In genomic region chr1:43293896-43294760, GRCh38 we compare ENCODE assay signal across 7 cellular contexts.
DNase-seq lines count a peak whose midpoint lies in the region; ATAC-seq and TF ChIP-seq lines count a peak whose summit lies in the region.
"Had no signal": no experiment of that assay in that cellular context is flagged by ENCODE, and none has a peak within 500 bp of the region (broad histone marks: within the 10 kb centered on the region; RNA-seq: fewer than 3 reads in every experiment).

No MANE protein-coding gene starts in this region.

- no peak overlapping the region for H3K27ac Mint-ChIP-seq in stimulated activated effector memory CD8-positive, alpha-beta T cell treated with anti-CD3 and anti-CD28 coated beads, Interleukin-12 subunit alpha, Interleukin-12 subunit beta, amount 100 ng/mL, for 72 hours

- no peaks in the 10 kb centered on the region for H3K36me3 Mint-ChIP-seq in stimulated activated effector memory CD8-positive, alpha-beta T cell treated with anti-CD3 and anti-CD28 coated beads, Interleukin-12 subunit alpha, Interleukin-12 subunit beta, amount 100 ng/mL, for 72 hours

- TF ChIP-seq CTCF in epithelial cell of esophagus (IDR thresholded peaks at IDR 0.05; ENCODE audit: insufficient read depth, low read depth, low read length, missing control alignments): no peak

- H3K4me3 Mint-ChIP-seq in stimulated activated effector memory CD8-positive, alpha-beta T cell treated with anti-CD3 and anti-CD28 coated beads, Interleukin-12 subunit alpha, Interleukin-12 subunit beta, amount 100 ng/mL, for 72 hours: no peak overlapping the region

- TF ChIP-seq EP300 in Ishikawa (IDR thresholded peaks at IDR 0.05; ENCODE audit: borderline replicate concordance): no peak

- DNase-seq in epithelial cell of esophagus (ENCODE audit: low read depth): peak; percentile 65
- DNase-seq in putamen (ENCODE audit: low spot score): peak; percentile 92
- no peak for DNase-seq in stimulated activated effector memory CD8-positive, alpha-beta T cell treated with anti-CD3 and anti-CD28 coated beads, Interleukin-12 subunit alpha, Interleukin-12 subunit beta, amount 100 ng/mL, for 72 hours (ENCODE audit: low spot score in 2 of 2)
- no peak for DNase-seq in stimulated activated CD4-positive, alpha-beta T cell treated with anti-CD3 and anti-CD28 coated beads, Interleukin-12 subunit alpha, Interleukin-12 subunit beta, amount 100 ng/mL, for 4 hours
- DNase-seq in germinal center (ENCODE audit: low spot score): no peak
- DNase-seq: T-helper 9 cell had no signal

- H3K4me1 Mint-ChIP-seq in stimulated activated effector memory CD8-positive, alpha-beta T cell treated with anti-CD3 and anti-CD28 coated beads, Interleukin-12 subunit alpha, Interleukin-12 subunit beta, amount 100 ng/mL, for 72 hours: no peaks in the 10 kb centered on the region

- H3K4me3 ChIP-seq in epithelial cell of esophagus (ENCODE audit: low read length): no peak overlapping the region

- no peaks in the 10 kb centered on the region for H3K9me3 Mint-ChIP-seq in stimulated activated effector memory CD8-positive, alpha-beta T cell treated with anti-CD3 and anti-CD28 coated beads, Interleukin-12 subunit alpha, Interleukin-12 subunit beta, amount 100 ng/mL, for 72 hours

- ATAC-seq in stimulated activated effector memory CD8-positive, alpha-beta T cell treated with anti-CD3 and anti-CD28 coated beads, Interleukin-12 subunit alpha, Interleukin-12 subunit beta, amount 100 ng/mL, for 72 hours: no peak

- no peak for TF ChIP-seq RAD21 in Ishikawa (IDR thresholded peaks at IDR 0.05; ENCODE audit: low read depth)

TF ChIP-seq in Ishikawa, 13 proteins besides CTCF, POLR2A, EP300 and RAD21:
- TF ChIP-seq TAF1 (IDR thresholded peaks at IDR 0.05; ENCODE audit: low read depth): no peak
- peak; percentile 55 for TF ChIP-seq CEBPB (IDR thresholded peaks at IDR 0.05)
- TF ChIP-seq, protein P1, sequence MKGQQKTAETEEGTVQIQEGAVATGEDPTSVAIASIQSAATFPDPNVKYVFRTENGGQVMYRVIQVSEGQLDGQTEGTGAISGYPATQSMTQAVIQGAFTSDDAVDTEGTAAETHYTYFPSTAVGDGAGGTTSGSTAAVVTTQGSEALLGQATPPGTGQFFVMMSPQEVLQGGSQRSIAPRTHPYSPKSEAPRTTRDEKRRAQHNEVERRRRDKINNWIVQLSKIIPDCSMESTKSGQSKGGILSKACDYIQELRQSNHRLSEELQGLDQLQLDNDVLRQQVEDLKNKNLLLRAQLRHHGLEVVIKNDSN (IDR thresholded peaks at IDR 0.05): 0 out of 2 replicates have a peak, but pooled peaks have one; percentile 34
- no peak for TF ChIP-seq MAX (IDR thresholded peaks at IDR 0.05)

Comparison
In these comparisons a context has a peak if more than half of its experiments do, and no peak if none do; other contexts are left out.
1. DNase-seq: peak in epithelial cell of esophagus (single experiment) and putamen (single experiment); none in stimulated activated effector memory CD8-positive, alpha-beta T cell treated with anti-CD3 and anti-CD28 coated beads, Interleukin-12 subunit alpha, Interleukin-12 subunit beta, amount 100 ng/mL, for 72 hours (0 of 2), stimulated activated CD4-positive, alpha-beta T cell treated with anti-CD3 and anti-CD28 coated beads, Interleukin-12 subunit alpha, Interleukin-12 subunit beta, amount 100 ng/mL, for 4 hours (single experiment) and germinal center (single experiment).